In genomic region chr6:4210619-4211419, GRCh38 we compare ENCODE assay signal across 8 cellular contexts.
DNase-seq lines count a peak whose midpoint lies in the region; ATAC-seq and TF ChIP-seq lines count a peak whose summit lies in the region.

No MANE protein-coding gene starts in this region.

- DNase-seq in GDM1 (lab: John Stamatoyannopoulos, UW) (peak; percentile 23), activated T-cell treated with anti-CD3 and anti-CD28 coated beads for 48 hours (ENCODE audit: low read depth) (peak; percentile 45), fibroblast of pulmonary artery (ENCODE audit: low read depth) (peak; percentile 71), non-pigmented ciliary epithelial cell (ENCODE audit: low read depth) (peak; percentile 18), testis (peak; percentile 85)

- H3K4me3 ChIP-seq in OCI-LY3 (ENCODE audit: low read length) (no peak overlapping the region), fibroblast of pulmonary artery (replicated peaks; ENCODE audit: low read depth, low read length) (no peak overlapping the region), testis (no peak overlapping the region)

- H3K4me1 ChIP-seq in OCI-LY3 (ENCODE audit: low read length) (peaks cover 9% of the 10 kb centered on the region), testis (no peaks in the 10 kb centered on the region)

- no peak overlapping the region for H3K27ac ChIP-seq in OCI-LY3 (ENCODE audit: low read length)
- no peak overlapping the region for H3K27ac ChIP-seq in testis

- TF ChIP-seq POLR2A in testis (IDR thresholded peaks at IDR 0.05): no peak

- no peaks in the 10 kb centered on the region for H3K79me2 ChIP-seq in OCI-LY3 (ENCODE audit: low read length)

- H3K36me3 ChIP-seq in OCI-LY3 (replicated peaks; ENCODE audit: low read depth, low read length) (no peaks in the 10 kb centered on the region), testis (ENCODE audit: low read depth, missing control alignments) (no peaks in the 10 kb centered on the region)

- TF ChIP-seq CTCF in OCI-LY3 (IDR thresholded peaks at IDR 0.05; ENCODE audit: low read depth, low read length): peak; percentile 58
- peak; percentile 78 for TF ChIP-seq CTCF in fibroblast of pulmonary artery (IDR thresholded peaks at IDR 0.05; ENCODE audit: low read length, missing control alignments)
- TF ChIP-seq CTCF in testis (IDR thresholded peaks at IDR 0.05): peak; percentile 20 to 69 (median 67)

- intact Hi-C loops in testis (cut with DNase I; ENCODE audit: low total_unique reads): no loop called here

- H3K9ac ChIP-seq in OCI-LY3 (ENCODE audit: low read length): no peak overlapping the region

- peak overlapping the region; percentile 3; the same call in 1 of the 2 replicates for H2AFZ ChIP-seq in OCI-LY3 (ENCODE audit: low read depth, low read length)

- H3K27me3 ChIP-seq in OCI-LY3 (ENCODE audit: low read depth, low read length): no peaks in the 10 kb centered on the region
- no peaks in the 10 kb centered on the region for H3K27me3 ChIP-seq in testis

- H4K20me1 ChIP-seq in OCI-LY3 (ENCODE audit: insufficient read depth, low read length): no peaks in the 10 kb centered on the region

- H3K9me3 ChIP-seq in OCI-LY3 (ENCODE audit: insufficient read depth, low read length) (no peaks in the 10 kb centered on the region), testis (no peaks in the 10 kb centered on the region)

- 58 to 71% methylated on average over 5 of the region's 5 CpGs for WGBS in testis, 2 donors

- H3K4me2 ChIP-seq in OCI-LY3 (ENCODE audit: low read length): no peak overlapping the region

- ATAC-seq in HG02884 (IDR thresholded peaks at IDR 0.05; ENCODE audit: unreplicated experiment) (peak; percentile 69), GM18861 (IDR thresholded peaks at IDR 0.05; ENCODE audit: unreplicated experiment) (no peak)

Comparison
In these comparisons a context has a peak if more than half of its experiments do, and no peak if none do; other contexts are left out.
1. DNase-seq: peak in every context shown above with its lines; median percentile 85 in testis; 71 in fibroblast of pulmonary artery; 45 in activated T-cell treated with anti-CD3 and anti-CD28 coated beads for 48 hours; 23 in GDM1; 18 in non-pigmented ciliary epithelial cell.